Comparison of ENCODE assay signal across 25 cellular contexts in genomic region chr6:73435236-73435635, GRCh38. TPM values are rescaled to one million over a fixed set of nuclear protein-coding genes. Genes with fewer than 3 reads are reported as not detected.
DNase-seq lines count a peak whose midpoint lies in the region; ATAC-seq and TF ChIP-seq lines count a peak whose summit lies in the region.
"Had no signal": no experiment of that assay in that cellular context is flagged by ENCODE, and none has a peak within 500 bp of the region (broad histone marks: within the 10 kb centered on the region; RNA-seq: fewer than 3 reads in every experiment).

No MANE protein-coding gene starts in this region.

- no peak for DNase-seq in activated CD8-positive, alpha-beta memory T cell treated with anti-CD3 and anti-CD28 coated beads, Interleukin-2, amount 10 ng/mL, durations not matched to agents 7 days and 5 days
- no peak for DNase-seq in activated CD8-positive, alpha-beta memory T cell treated with anti-CD3 and anti-CD28 coated beads for 24 hours
- no peak for DNase-seq in Panc1 (ENCODE audit: low read depth, low spot score)
- no peak for DNase-seq in left lobe of liver (ENCODE audit: low spot score)
- no peak for DNase-seq in DMS79 treated with DMSO at 0.1 percent for 48 hours (lab: John Stamatoyannopoulos, UW)
- DNase-seq in GM13977 (ENCODE audit: low spot score) = no peak
- DNase-seq: 8988T; ACHN; AML-193; BE2C; CD4-positive, alpha-beta T cell; CD8-positive, alpha-beta memory T cell; DMS 273 treated with DMSO at 0.1 percent for 48 hours; DMS79; GF-D8; H9; HFFc6 had no signal

- ATAC-seq in activated CD8-positive, alpha-beta memory T cell treated with anti-CD3 and anti-CD28 coated beads, Interleukin-2, amount 10 ng/mL, durations not matched to agents 7 days and 5 days = no peak
- ATAC-seq in Panc1 (no peak), left lobe of liver (peak; percentile 91), GM18511 (IDR thresholded peaks at IDR 0.05; ENCODE audit: unreplicated experiment) (no peak)
- ATAC-seq: A549, GM23338 had no signal

- peak overlapping the region; percentile 22 for H3K27ac Mint-ChIP-seq in activated CD8-positive, alpha-beta memory T cell treated with anti-CD3 and anti-CD28 coated beads, Interleukin-2, amount 10 ng/mL, durations not matched to agents 7 days and 5 days
- H3K27ac Mint-ChIP-seq: CD4-positive, alpha-beta T cell; GM23338; H9; HFFc6 had no signal

- intact Hi-C loops in Panc1 (cut with micrococcal nuclease; ENCODE audit: unreplicated experiment) = no loop called here

- H3K9me3 Mint-ChIP-seq in activated CD8-positive, alpha-beta memory T cell treated with anti-CD3 and anti-CD28 coated beads, Interleukin-2, amount 10 ng/mL, durations not matched to agents 7 days and 5 days (ENCODE audit: low read depth) = no peaks in the 10 kb centered on the region
- H3K9me3 Mint-ChIP-seq: CD14-positive monocyte; CD4-positive, alpha-beta T cell; CD8-positive, alpha-beta memory T cell; GM23338; H9; HFFc6 had no signal

- H3K27me3 ChIP-seq in Panc1 (ENCODE audit: control insufficient read depth, insufficient read depth, low read length) = no peaks in the 10 kb centered on the region
- H3K27me3 ChIP-seq: BE2C; BLaER1 treated with 17β-estradiol and CSF1 and Interleukin-3, amounts not matched to agents 10 nM and 100 nM had no signal

- H3K4me1 Mint-ChIP-seq in activated CD8-positive, alpha-beta memory T cell treated with anti-CD3 and anti-CD28 coated beads, Interleukin-2, amount 10 ng/mL, durations not matched to agents 7 days and 5 days = peaks cover 41% of the 10 kb centered on the region
- H3K4me1 Mint-ChIP-seq: CD14-positive monocyte, GM23338, H9 had no signal

- H3K27ac ChIP-seq in Panc1 (ENCODE audit: low read length) = no peak overlapping the region
- H3K27ac ChIP-seq: A549; BLaER1 treated with 17β-estradiol and CSF1 and Interleukin-3, amounts not matched to agents 10 nM and 100 nM had no signal

- peaks cover 61% of the 10 kb centered on the region for H3K36me3 Mint-ChIP-seq in activated CD8-positive, alpha-beta memory T cell treated with anti-CD3 and anti-CD28 coated beads, Interleukin-2, amount 10 ng/mL, durations not matched to agents 7 days and 5 days

- H3K36me3 ChIP-seq in Panc1 (ENCODE audit: control insufficient read depth, insufficient read depth, low read length) = peaks cover 41% of the 10 kb centered on the region
- H3K36me3 ChIP-seq: BE2C had no signal

- TF ChIP-seq CTCF in Panc1 (IDR thresholded peaks at IDR 0.05) (no peak), GM13977 (IDR thresholded peaks at IDR 0.05; ENCODE audit: extremely low read depth, insufficient read depth, missing control alignments) (no peak)

- H3K4me1 ChIP-seq in Panc1 (ENCODE audit: control insufficient read depth, insufficient read depth, low read length) = no peaks in the 10 kb centered on the region
- H3K4me1 ChIP-seq: A549, BE2C had no signal

- in situ Hi-C loops in Panc1 (cut with HindIII; ENCODE audit: low pct_unique_long_range_greater_than_20kb, low sequenced_read_pairs) = no loop called here
- in situ Hi-C loops in GM13977 (cut with MboI; ENCODE audit: low pct_unique_long_range_greater_than_20kb, low sequenced_read_pairs, unreplicated experiment) = no loop called here

- BruUV-seq in Panc1 (replicated peaks; lab: Mats Ljungman, UMichigan) = TSS peak; percentile 15

- no peaks in the 10 kb centered on the region for H3K27me3 Mint-ChIP-seq in activated CD8-positive, alpha-beta memory T cell treated with anti-CD3 and anti-CD28 coated beads, Interleukin-2, amount 10 ng/mL, durations not matched to agents 7 days and 5 days
- H3K27me3 Mint-ChIP-seq: CD4-positive, alpha-beta T cell; CD8-positive, alpha-beta memory T cell had no signal

- no peaks in the 10 kb centered on the region for H3K9me3 ChIP-seq in Panc1 (ENCODE audit: control insufficient read depth, insufficient read depth, low read depth, low read length)
- H3K9me3 ChIP-seq: A549; BE2C; BLaER1 treated with 17β-estradiol and CSF1 and Interleukin-3, amounts not matched to agents 10 nM and 100 nM had no signal

- H3K4me3 ChIP-seq in Panc1 (ENCODE audit: low read depth in 2 of 2, low read length in 2 of 2) = no peak overlapping the region
- H3K4me3 ChIP-seq: A549; BLaER1 treated with 17β-estradiol and CSF1 and Interleukin-3, amounts not matched to agents 10 nM and 100 nM; GM23338 had no signal

- POLR2A ChIA-PET in Panc1 (lab: Charles Lee) = no interaction called here

- CTCF ChIA-PET in activated CD8-positive, alpha-beta memory T cell treated with anti-CD3 and anti-CD28 coated beads, Interleukin-2, amount 10 ng/mL, durations not matched to agents 7 days and 5 days (lab: Charles Lee) = interaction anchor here (2.3 kb wide), 1 partner anchor 16 kb away, joined by 7 read pairs; no protein-coding TSS in a partner anchor
- CTCF ChIA-PET in Panc1 (lab: Charles Lee) = no interaction called here

- H3K4me3 Mint-ChIP-seq in activated CD8-positive, alpha-beta memory T cell treated with anti-CD3 and anti-CD28 coated beads, Interleukin-2, amount 10 ng/mL, durations not matched to agents 7 days and 5 days = no peak overlapping the region
- H3K4me3 Mint-ChIP-seq: CD14-positive monocyte; CD4-positive, alpha-beta T cell; CD8-positive, alpha-beta memory T cell; GM23338; H9; HFFc6 had no signal

RNA-seq across cellular contexts. Expression of gene CGAS, which starts 16.9 kb away (rescaled TPM):
- 10 to 100 TPM; 54.3 to 58.9 TPM for total RNA-seq in activated CD8-positive, alpha-beta memory T cell treated with anti-CD3 and anti-CD28 coated beads, Interleukin-2, amount 10 ng/mL, durations not matched to agents 7 days and 5 days
- total RNA-seq in Panc1 (2021; ENCODE audit: unreplicated experiment) (38.4 TPM), left lobe of liver (0.35 TPM)
- polyA plus RNA-seq in Panc1 (2012; ENCODE audit: insufficient read length) = 13.0 TPM
- total RNA-seq: G401, H4 had no signal

RNA-seq across cellular contexts. Expression of gene MTO1, which starts 26.3 kb away (rescaled TPM):
- 10 to 100 TPM; 65.8 to 66.6 TPM for total RNA-seq in activated CD8-positive, alpha-beta memory T cell treated with anti-CD3 and anti-CD28 coated beads, Interleukin-2, amount 10 ng/mL, durations not matched to agents 7 days and 5 days
- 57.9 TPM for total RNA-seq in Panc1 (2021; ENCODE audit: unreplicated experiment)
- 34.9 TPM for polyA plus RNA-seq in Panc1 (2012; ENCODE audit: insufficient read length)
- total RNA-seq in left lobe of liver = 30.4 TPM

RNA-seq across cellular contexts. Expression of gene DDX43, which starts 40.6 kb away (rescaled TPM):
- 1 to 10 TPM in 1 of 2 experiments, under 1 TPM in 1; 0.77 to 1.3 TPM for total RNA-seq in activated CD8-positive, alpha-beta memory T cell treated with anti-CD3 and anti-CD28 coated beads, Interleukin-2, amount 10 ng/mL, durations not matched to agents 7 days and 5 days
- total RNA-seq in Panc1 (2021; ENCODE audit: unreplicated experiment) (24.9 TPM), left lobe of liver (0.28 TPM)
- 12.7 TPM for polyA plus RNA-seq in Panc1 (2012; ENCODE audit: insufficient read length)
- total RNA-seq: Daoy, G401, H4, HFFc6 had no signal
- polyA plus RNA-seq: A549 had no signal

Comparison
In these comparisons a context has a peak if more than half of its experiments do, and no peak if none do; other contexts are left out.
1. RNA of gene CGAS, which starts 16.9 kb away (total RNA-seq): 54.3 to 58.9 TPM in activated CD8-positive, alpha-beta memory T cell treated with anti-CD3 and anti-CD28 coated beads, Interleukin-2, amount 10 ng/mL, durations not matched to agents 7 days and 5 days and 38.4 TPM in Panc1 (single experiment); 0.35 TPM in left lobe of liver (single experiment); every median in the first group is over 10 times any median in the second.
2. RNA of gene DDX43, which starts 40.6 kb away (total RNA-seq): 24.9 TPM in Panc1 (single experiment); 0.77 to 1.3 TPM in activated CD8-positive, alpha-beta memory T cell treated with anti-CD3 and anti-CD28 coated beads, Interleukin-2, amount 10 ng/mL, durations not matched to agents 7 days and 5 days and 0.28 TPM in left lobe of liver (single experiment); every median in the first group is over 10 times any median in the second.